ENCODE assay signal across 1 cellular context in genomic region chr14:55136241-55136640, GRCh38.
TF ChIP-seq lines count a peak whose summit lies in the region.

No MANE protein-coding gene starts in this region.

TF ChIP-seq in HepG2, 621 proteins besides CTCF, POLR2A, EP300 and RAD21:
- no peak for TF ChIP-seq MATR3 (CRISPR knock-in tag; IDR thresholded peaks at IDR 0.05)
- no peak for TF ChIP-seq ZNF75D (CRISPR knock-in tag; IDR thresholded peaks at IDR 0.05; ENCODE audit: borderline replicate concordance)
- TF ChIP-seq AFF4 (CRISPR knock-in tag; IDR thresholded peaks at IDR 0.05): no peak
- TF ChIP-seq ARNTL (CRISPR knock-in tag; IDR thresholded peaks at IDR 0.05): no peak
- no peak for TF ChIP-seq EED (CRISPR knock-in tag; IDR thresholded peaks at IDR 0.05)
- TF ChIP-seq RNF2 (conservative IDR thresholded peaks at IDR 0.05; ENCODE audit: low read depth): no peak
- no peak for TF ChIP-seq STAT6 (CRISPR knock-in tag; IDR thresholded peaks at IDR 0.05; ENCODE audit: borderline replicate concordance)
TF ChIP-seq in HepG2: peak in this region for 0.
